ENCODE assay signal across 11 cellular contexts in the genomic region with DNA sequence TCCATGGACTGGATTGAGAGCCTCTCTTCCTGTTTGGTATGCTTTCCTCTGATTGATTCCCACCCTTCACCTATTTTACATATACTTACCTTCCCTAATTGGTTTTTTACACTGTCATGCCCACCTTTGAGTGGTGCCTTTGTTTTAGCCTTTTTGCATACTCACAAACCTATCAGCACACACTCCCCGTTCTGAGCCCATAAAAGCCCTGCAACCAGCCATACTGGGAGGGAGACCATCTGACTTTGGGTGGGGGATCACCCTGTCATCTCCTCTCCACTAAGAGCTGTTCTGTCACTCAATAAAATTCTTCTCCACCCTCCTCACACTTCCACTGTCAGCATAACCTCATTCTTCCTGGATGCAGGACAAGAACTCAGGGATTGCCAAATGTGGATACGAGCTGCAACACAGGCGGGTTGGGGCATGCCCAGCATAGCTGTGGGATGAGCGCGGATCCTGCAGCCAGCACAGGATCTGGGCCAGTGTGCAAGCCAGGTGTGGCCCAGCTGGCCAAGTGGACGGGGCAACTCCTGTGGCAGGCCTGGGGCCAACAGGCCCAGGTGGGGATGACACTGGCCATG. TPM values are rescaled to one million over a fixed set of nuclear protein-coding genes. Genes with fewer than 3 reads are reported as not detected.
DNase-seq lines count a peak whose midpoint lies in the region; ATAC-seq, FAIRE-seq and TF ChIP-seq lines count a peak whose summit lies in the region.
"Had no signal": no experiment of that assay in that cellular context is flagged by ENCODE, and none has a peak within 500 bp of the region (broad histone marks: within the 10 kb centered on the region; RNA-seq: fewer than 3 reads in every experiment).

No MANE protein-coding gene starts in this region.

- no peak overlapping the region for H3K4me3 Mint-ChIP-seq in memory B cell

- no peaks in the 10 kb centered on the region for H3K9me1 ChIP-seq in K562 (ENCODE audit: control insufficient read depth, insufficient read depth, low read length)

- ATAC-seq in K562, result no peak
- no peak for ATAC-seq in memory B cell (ENCODE audit: low read depth)
- no peak for ATAC-seq in GM21723 (IDR thresholded peaks at IDR 0.05; ENCODE audit: unreplicated experiment)
- no peak for ATAC-seq in body of pancreas
- ATAC-seq in GM21367 (IDR thresholded peaks at IDR 0.05; ENCODE audit: unreplicated experiment), result no peak
- ATAC-seq in GM18868 (IDR thresholded peaks at IDR 0.05; ENCODE audit: unreplicated experiment), result no peak
- ATAC-seq: left lobe of liver had no signal

- TF ChIP-seq POLR2A in K562 (conservative IDR thresholded peaks at IDR 0.05), result no peak
- TF ChIP-seq POLR2A in body of pancreas (IDR thresholded peaks at IDR 0.05), result no peak

- FAIRE-seq in K562 (lab: Jason Lieb, UNC), result no peak

- CTCF ChIA-PET in K562 (lab: Yijun Ruan, JAX; ENCODE audit: low intra/inter-chr PET ratio), result no interaction called here

- intact Hi-C loops in K562 (cut with micrococcal nuclease) (no loop called here), body of pancreas (cut with DNase I) (no loop called here)

- H3K36me3 ChIP-seq in K562 (ENCODE audit: control insufficient read depth, insufficient read depth, low read length) (no peaks in the 10 kb centered on the region), body of pancreas (replicated peaks in 1 of 2; ENCODE audit: insufficient read depth in 1 of 2, low read depth in 2 of 2) (no peaks in the 10 kb centered on the region)

- BruUV-seq in K562 (replicated peaks; lab: Mats Ljungman, UMichigan), result no TSS peak

- H3K4me3 ChIP-seq in K562, result no peak overlapping the region
- no peak overlapping the region for H3K4me3 ChIP-seq in body of pancreas

- H2AFZ ChIP-seq in K562 (ENCODE audit: low read depth, low read length), result peak overlapping the region; percentile 64; the same call in 1 of the 2 replicates

- H3K27ac ChIP-seq in K562 (ENCODE audit: extremely low read depth, low read depth, low read length) (peak overlapping the region; percentile 19; the same call in 1 of the 3 replicates), body of pancreas (no peak overlapping the region)
- H3K27ac ChIP-seq: KMS-11 had no signal

- TF ChIP-seq CTCF in K562 (IDR thresholded peaks at IDR 0.05 in 2 of 3, conservative IDR thresholded peaks at IDR 0.05 in 1 of 3; ENCODE audit: insufficient read depth in 2 of 3, low read depth in 1 of 3, low read length in 3 of 3) (no peak), body of pancreas (IDR thresholded peaks at IDR 0.05) (no peak)

- peaks cover 11% of the 10 kb centered on the region for H3K4me1 Mint-ChIP-seq in memory B cell

- H3K79me2 ChIP-seq in K562 (ENCODE audit: control insufficient read depth, insufficient read depth, low read length), result no peaks in the 10 kb centered on the region

- in situ Hi-C loops in K562 (cut with MboI), result no loop called here

- DNase-seq in Daoy (ENCODE audit: low read depth) (peak; percentile 9), NCI-H146 (lab: John Stamatoyannopoulos, UW) (peak; percentile 44), K562 (ENCODE audit: extremely low read depth in 1 of 4, low spot score in 3 of 4) (no peak), memory B cell (ENCODE audit: low spot score in 2 of 2) (no peak), body of pancreas (no peak)
- DNase-seq: amygdala had no signal

- no peaks in the 10 kb centered on the region for H3K9me3 ChIP-seq in K562 (replicated peaks; ENCODE audit: control insufficient read depth, insufficient read depth, low read depth, low read length)
- H3K9me3 ChIP-seq in body of pancreas, result no peaks in the 10 kb centered on the region

- no peaks in the 10 kb centered on the region for H3K27me3 Mint-ChIP-seq in memory B cell

- POLR2A ChIA-PET in K562 (lab: Yijun Ruan, JAX), result interaction anchor here (0.9 to 4.8 kb wide), 4 partner anchors 9 to 16 kb away, joined by 3 to 38 read pairs (median 5); partner anchors contain the start of genes MOB1A and MTHFD2

- H3K4me1 ChIP-seq in K562 (replicated peaks in 1 of 2; ENCODE audit: control insufficient read depth in 2 of 2, insufficient read depth in 2 of 2, low read length in 2 of 2) (peaks cover 11 to 16% of the 10 kb centered on the region in 2 experiments; a peak in 4 of 5 replicates), body of pancreas (peaks cover 19% of the 10 kb centered on the region)

- no peaks in the 10 kb centered on the region for H3K9me3 Mint-ChIP-seq in memory B cell

- no peak for TF ChIP-seq EP300 in K562 (IDR thresholded peaks at IDR 0.05; ENCODE audit: low read length)

- no peaks in the 10 kb centered on the region for H4K20me1 ChIP-seq in K562 (replicated peaks; ENCODE audit: control insufficient read depth, insufficient read depth, low read length)

- peak overlapping the region; percentile 2 for H3K27ac Mint-ChIP-seq in memory B cell

- no peaks in the 10 kb centered on the region for H3K36me3 Mint-ChIP-seq in memory B cell

- H3K9ac ChIP-seq in K562 (ENCODE audit: insufficient read depth in 1 of 2, low read depth in 2 of 2, low read length in 2 of 2), result peak overlapping the region in 1 of 2 experiments; percentile 63; a peak in 2 of 4 replicates
- H3K9ac ChIP-seq: KMS-11 had no signal

- WGBS in K562 (ENCODE audit: insufficient coverage, low coverage, missing lambda C conversion rate), result 76% methylated on average over 4 of the region's 6 CpGs
- WGBS in body of pancreas, 2 donors, result 89 to 92% methylated on average over 1 to 6 of the region's 6 CpGs

- no peak overlapping the region for H3K4me2 ChIP-seq in K562 (ENCODE audit: insufficient read depth, low read length)
- H3K4me2 ChIP-seq: KMS-11 had no signal

- H3K27me3 ChIP-seq in K562 (ENCODE audit: control insufficient read depth in 2 of 2, insufficient read depth in 2 of 2, low read length in 2 of 2) (no peaks in the 10 kb centered on the region), body of pancreas (no peaks in the 10 kb centered on the region)

- TF ChIP-seq RAD21 in K562 (CRISPR knock-in tag; conservative IDR thresholded peaks at IDR 0.05 in 1 of 2, IDR thresholded peaks at IDR 0.05 in 1 of 2), result no peak

RNA-seq across cellular contexts. Expression of gene MOB1A, which starts 9.4 kb away (rescaled TPM):
- total RNA-seq in Daoy (2014; rRNA removed; shearing (Covaris generic)), result 101 and 164 TPM in 2 replicates
- total RNA-seq in K562 (2011; cell fraction: chromatin; rRNA removed; ENCODE audit: low replicate concordance), result 29.1 and 59.2 TPM in 2 replicates
- 17.2 and 18.4 TPM in 2 replicates for total RNA-seq in K562 (2011; cell fraction: nucleolus; rRNA removed)
- 56.6 and 101 TPM in 2 replicates for total RNA-seq in K562 (2011; cell fraction: nucleoplasm; rRNA removed)
- total RNA-seq in K562 (2014; rRNA removed) (53.5 and 60.5 TPM in 2 replicates), K562 (2014; rRNA removed; fragmentation: Illumina TruSeq; extraction: Trizol) (93.3 and 96.5 TPM in 2 replicates), K562 (2015; rRNA removed; fragmentation: Illumina TruSeq; extraction: Trizol) (84.6 and 97.7 TPM in 2 replicates), K562 (2021) (99.2 and 100 TPM in 2 replicates), body of pancreas (10 to 100 TPM; 26.7 to 37.9 TPM)
- polyA plus RNA-seq in K562 (2011; rRNA removed) (50.4 and 93.1 TPM in 2 replicates), K562 (2014; fragmentation: Illumina TruSeq; extraction: Trizol) (52.6 and 60.2 TPM in 2 replicates), K562 (2014; fragmentation: Nextera tagmentation; extraction: Ambion mirVana) (10 to 100 TPM; 24.8 to 27.0 TPM), K562 (2014; rRNA removed) (46.7 and 57.3 TPM in 2 replicates)
- polyA plus RNA-seq in K562 (2011; cell fraction: cytosol; rRNA removed), result 17.5 and 28.8 TPM in 2 replicates
- polyA plus RNA-seq in K562 (2011; cell fraction: nucleus; rRNA removed), result 14.6 and 15.4 TPM in 2 replicates
- polyA plus RNA-seq in K562 (2012), result 39.7 and 47.2 TPM in 2 replicates
- polyA minus RNA-seq in K562 (2011; rRNA and poly(A)+ RNA removed), result 85.7 and 103 TPM in 2 replicates
- 15.6 and 30.0 TPM in 2 replicates for polyA minus RNA-seq in K562 (2011; cell fraction: cytosol; rRNA and poly(A)+ RNA removed)
- 10.2 and 12.0 TPM in 2 replicates for polyA minus RNA-seq in K562 (2011; cell fraction: nucleus; rRNA and poly(A)+ RNA removed)

RNA-seq across cellular contexts. Expression of gene MTHFD2, which starts 10.3 kb away (rescaled TPM):
- 90.0 and 90.7 TPM in 2 replicates for total RNA-seq in Daoy (2014; rRNA removed; shearing (Covaris generic))
- total RNA-seq in K562 (2011; cell fraction: chromatin; rRNA removed; ENCODE audit: low replicate concordance), result 103 and 165 TPM in 2 replicates
- total RNA-seq in K562 (2011; cell fraction: nucleolus; rRNA removed), result 57.2 and 63.5 TPM in 2 replicates
- 91.3 and 130 TPM in 2 replicates for total RNA-seq in K562 (2011; cell fraction: nucleoplasm; rRNA removed)
- 145 and 160 TPM in 2 replicates for total RNA-seq in K562 (2014; rRNA removed)
- total RNA-seq in K562 (2014; rRNA removed; fragmentation: Illumina TruSeq; extraction: Trizol), result 234 and 297 TPM in 2 replicates
- total RNA-seq in K562 (2015; rRNA removed; fragmentation: Illumina TruSeq; extraction: Trizol), result 110 and 113 TPM in 2 replicates
- 238 and 255 TPM in 2 replicates for total RNA-seq in K562 (2021)
- polyA plus RNA-seq in K562 (2011; rRNA removed), result 219 and 308 TPM in 2 replicates
- 104 and 118 TPM in 2 replicates for polyA plus RNA-seq in K562 (2011; cell fraction: cytosol; rRNA removed)
- polyA plus RNA-seq in K562 (2011; cell fraction: nucleus; rRNA removed), result 61.1 and 65.9 TPM in 2 replicates
- 129 and 393 TPM in 2 replicates for polyA plus RNA-seq in K562 (2012)
- polyA plus RNA-seq in K562 (2014; fragmentation: Illumina TruSeq; extraction: Trizol), result 175 and 209 TPM in 2 replicates
- polyA plus RNA-seq in K562 (2014; fragmentation: Nextera tagmentation; extraction: Ambion mirVana), result 100 to 1,000 TPM; 476 to 520 TPM
- polyA plus RNA-seq in K562 (2014; rRNA removed), result 218 and 221 TPM in 2 replicates
- 245 and 259 TPM in 2 replicates for polyA minus RNA-seq in K562 (2011; rRNA and poly(A)+ RNA removed)
- polyA minus RNA-seq in K562 (2011; cell fraction: cytosol; rRNA and poly(A)+ RNA removed), result 78.1 and 90.0 TPM in 2 replicates
- 27.5 and 32.1 TPM in 2 replicates for polyA minus RNA-seq in K562 (2011; cell fraction: nucleus; rRNA and poly(A)+ RNA removed)
- 10 to 100 TPM; 15.8 to 25.7 TPM for total RNA-seq in body of pancreas

RNA-seq across cellular contexts. Expression of gene BOLA3, which starts 40.4 kb away (rescaled TPM):
- 148 and 152 TPM in 2 replicates for total RNA-seq in Daoy (2014; rRNA removed; shearing (Covaris generic))
- total RNA-seq in K562 (2011; cell fraction: chromatin; rRNA removed; ENCODE audit: low replicate concordance), result 14.4 and 23.0 TPM in 2 replicates
- total RNA-seq in K562 (2011; cell fraction: nucleolus; rRNA removed), result 18.7 and 26.0 TPM in 2 replicates
- 32.8 and 60.1 TPM in 2 replicates for total RNA-seq in K562 (2011; cell fraction: nucleoplasm; rRNA removed)
- total RNA-seq in K562 (2014; rRNA removed), result 219 and 255 TPM in 2 replicates
- 149 and 159 TPM in 2 replicates for total RNA-seq in K562 (2014; rRNA removed; fragmentation: Illumina TruSeq; extraction: Trizol)
- 205 and 206 TPM in 2 replicates for total RNA-seq in K562 (2015; rRNA removed; fragmentation: Illumina TruSeq; extraction: Trizol)
- total RNA-seq in K562 (2021), result 164 and 214 TPM in 2 replicates
- 105 and 175 TPM in 2 replicates for polyA plus RNA-seq in K562 (2011; rRNA removed)
- 82.7 and 104 TPM in 2 replicates for polyA plus RNA-seq in K562 (2011; cell fraction: cytosol; rRNA removed)
- polyA plus RNA-seq in K562 (2011; cell fraction: nucleus; rRNA removed), result 23.7 and 24.3 TPM in 2 replicates
- 92.8 and 261 TPM in 2 replicates for polyA plus RNA-seq in K562 (2012)
- 280 and 324 TPM in 2 replicates for polyA plus RNA-seq in K562 (2014; fragmentation: Illumina TruSeq; extraction: Trizol)
- 100 to 1,000 TPM; 328 to 385 TPM for polyA plus RNA-seq in K562 (2014; fragmentation: Nextera tagmentation; extraction: Ambion mirVana)
- polyA plus RNA-seq in K562 (2014; rRNA removed), result 352 and 619 TPM in 2 replicates
- 19.9 and 35.3 TPM in 2 replicates for polyA minus RNA-seq in K562 (2011; rRNA and poly(A)+ RNA removed)
- polyA minus RNA-seq in K562 (2011; cell fraction: cytosol; rRNA and poly(A)+ RNA removed), result 13.4 and 28.6 TPM in 2 replicates
- polyA minus RNA-seq in K562 (2011; cell fraction: nucleus; rRNA and poly(A)+ RNA removed), result 10.4 and 12.7 TPM in 2 replicates
- 10 to 100 TPM; 17.1 to 41.5 TPM for total RNA-seq in body of pancreas

Comparison
In these comparisons a context has a peak if more than half of its experiments do, and no peak if none do; other contexts are left out.
1. DNase-seq: peak in Daoy (single experiment) and NCI-H146 (single experiment); none in K562 (0 of 4), memory B cell (0 of 2) and body of pancreas (0 of 4).